In genomic region chr15:39924437-39924836, GRCh38 we compare ENCODE assay signal across 35 cellular contexts. TPM values are rescaled to one million over a fixed set of nuclear protein-coding genes. Genes with fewer than 3 reads are reported as not detected.
"Had no signal": no experiment of that assay in that cellular context is flagged by ENCODE, and none has a peak within 500 bp of the region (broad histone marks: within the 10 kb centered on the region; RNA-seq: fewer than 3 reads in every experiment).

No MANE protein-coding gene starts in this region.

- H3K27ac ChIP-seq: pancreas, prostate gland, skin epidermis, uterus, VCaP had no signal

- H3K36me3 Mint-ChIP-seq: memory B cell; stimulated activated effector memory CD8-positive, alpha-beta T cell treated with anti-CD3 and anti-CD28 coated beads, Interleukin-12 subunit alpha, Interleukin-12 subunit beta, amount 100 ng/mL, for 72 hours; type B pancreatic cell had no signal

- H3K4me3 ChIP-seq: pancreas, prostate gland, skin epidermis, uterus had no signal

- H3K36me3 ChIP-seq: pancreas, prostate gland, uterus had no signal

- ATAC-seq: activated CD4-positive, CD25-positive, alpha-beta regulatory T cell treated with anti-CD3 and anti-CD28 coated beads, Interleukin-2, amount 50 U/mL, for 24 hours; activated naive CD8-positive, alpha-beta T cell treated with anti-CD3 and anti-CD28 coated beads, Interleukin-2, amount 50 U/mL, for 24 hours; left cardiac atrium; naive thymus-derived CD4-positive, alpha-beta T cell; pancreas; sciatic nerve; stimulated activated effector memory CD8-positive, alpha-beta T cell treated with anti-CD3 and anti-CD28 coated beads, Interleukin-12 subunit alpha, Interleukin-12 subunit beta, amount 100 ng/mL, for 72 hours had no signal

- H3K4me1 ChIP-seq: prostate gland, uterus had no signal

- H3K9me3 Mint-ChIP-seq: activated CD4-positive, alpha-beta memory T cell treated with anti-CD3 and anti-CD28 coated beads, Interleukin-2, amount 10 ng/mL, durations not matched to agents 7 days and 5 days; activated T-cell treated with anti-CD3 and anti-CD28 coated beads, Interleukin-2, amount 50 U/mL, for 24 hours; memory B cell; stimulated activated naive CD8-positive, alpha-beta T cell treated with anti-CD3 and anti-CD28 coated beads, Interleukin-15, Interleukin-2, amounts not matched to agents 100 ng/mL and 50 ng/mL, for 24 hours; type B pancreatic cell had no signal

- H3K9me3 ChIP-seq: pancreas, prostate gland, uterus had no signal

- FAIRE-seq: bronchial epithelial cell, colon, endometrium, frontal cortex, islet of Langerhans, pancreas had no signal

- DNase-seq: activated CD4-positive, alpha-beta memory T cell treated with anti-CD3 and anti-CD28 coated beads, Interleukin-2, amount 10 ng/mL, durations not matched to agents 7 days and 5 days; activated CD4-positive, alpha-beta T cell treated with anti-CD3 and anti-CD28 coated beads, Interleukin-2, amount 10 ng/mL, durations not matched to agents 7 days and 5 days; activated CD8-positive, alpha-beta memory T cell treated with anti-CD3 and anti-CD28 coated beads, Interleukin-2, amount 50 U/mL, for 48 hours; activated gamma-delta T cell; activated naive CD8-positive, alpha-beta T cell treated with anti-CD3 and anti-CD28 coated beads, Interleukin-2, amount 50 U/mL, for 24 hours; activated T-cell treated with anti-CD3 and anti-CD28 coated beads, Interleukin-2, amount 50 U/mL, for 24 hours; amygdala; dermis blood vessel endothelial cell; effector CD8-positive, alpha-beta T cell; left cardiac atrium; midbrain; naive thymus-derived CD4-positive, alpha-beta T cell; nucleus accumbens; pancreas; retina; stimulated activated CD4-positive, alpha-beta T cell treated with anti-CD3 and anti-CD28 coated beads, Interleukin-4, amount 100 ng/mL, for 24 hours; substantia nigra; uterus had no signal

- H3K4me3 Mint-ChIP-seq: activated CD4-positive, alpha-beta memory T cell treated with anti-CD3 and anti-CD28 coated beads, Interleukin-2, amount 10 ng/mL, durations not matched to agents 7 days and 5 days; activated CD4-positive, alpha-beta T cell treated with anti-CD3 and anti-CD28 coated beads, Interleukin-2, amount 10 ng/mL, durations not matched to agents 7 days and 5 days; activated naive CD4-positive, alpha-beta T cell treated with anti-CD3 and anti-CD28 coated beads, Interleukin-2, amount 50 U/mL, for 24 hours; activated naive CD8-positive, alpha-beta T cell treated with anti-CD3 and anti-CD28 coated beads, Interleukin-2, amount 50 U/mL, for 24 hours; activated T-cell treated with anti-CD3 and anti-CD28 coated beads, Interleukin-2, amount 50 U/mL, for 24 hours; central memory CD8-positive, alpha-beta T cell; memory B cell; naive thymus-derived CD4-positive, alpha-beta T cell; stimulated activated effector memory CD8-positive, alpha-beta T cell treated with anti-CD3 and anti-CD28 coated beads, Interleukin-12 subunit alpha, Interleukin-12 subunit beta, amount 100 ng/mL, for 72 hours; stimulated activated naive CD8-positive, alpha-beta T cell treated with anti-CD3 and anti-CD28 coated beads, Interleukin-15, Interleukin-2, amounts not matched to agents 100 ng/mL and 50 ng/mL, for 24 hours; T-helper 2 cell treated with Interferon-gamma antibody and Interleukin-4, amounts not matched to agents 5 μg/mL and 100 μg/mL, for 36 hours; type B pancreatic cell had no signal

- H3K27me3 ChIP-seq: uterus had no signal

- H3K27ac Mint-ChIP-seq: activated CD4-positive, alpha-beta memory T cell treated with anti-CD3 and anti-CD28 coated beads, Interleukin-2, amount 10 ng/mL, durations not matched to agents 7 days and 5 days; activated CD4-positive, alpha-beta T cell treated with anti-CD3 and anti-CD28 coated beads, Interleukin-2, amount 10 ng/mL, durations not matched to agents 7 days and 5 days; activated naive CD4-positive, alpha-beta T cell treated with anti-CD3 and anti-CD28 coated beads, Interleukin-2, amount 50 U/mL, for 24 hours; activated naive CD8-positive, alpha-beta T cell treated with anti-CD3 and anti-CD28 coated beads, Interleukin-2, amount 50 U/mL, for 24 hours; activated T-cell treated with anti-CD3 and anti-CD28 coated beads, Interleukin-2, amount 50 U/mL, for 24 hours; memory B cell; stimulated activated effector memory CD8-positive, alpha-beta T cell treated with anti-CD3 and anti-CD28 coated beads, Interleukin-12 subunit alpha, Interleukin-12 subunit beta, amount 100 ng/mL, for 72 hours; stimulated activated naive CD8-positive, alpha-beta T cell treated with anti-CD3 and anti-CD28 coated beads, Interleukin-15, Interleukin-2, amounts not matched to agents 100 ng/mL and 50 ng/mL, for 24 hours; T-helper 2 cell treated with Interferon-gamma antibody and Interleukin-4, amounts not matched to agents 5 μg/mL and 100 μg/mL, for 36 hours; type B pancreatic cell had no signal

RNA-seq across cellular contexts. Expression of gene GPR176, which starts 4.4 kb away (rescaled TPM):
- total RNA-seq: activated CD4-positive, alpha-beta T cell treated with anti-CD3 and anti-CD28 coated beads, Interleukin-2, amount 10 ng/mL, durations not matched to agents 7 days and 5 days had no signal
- polyA plus RNA-seq: naive thymus-derived CD4-positive, alpha-beta T cell had no signal
